ENCODE assay signal across 8 cellular contexts in the genomic region with DNA sequence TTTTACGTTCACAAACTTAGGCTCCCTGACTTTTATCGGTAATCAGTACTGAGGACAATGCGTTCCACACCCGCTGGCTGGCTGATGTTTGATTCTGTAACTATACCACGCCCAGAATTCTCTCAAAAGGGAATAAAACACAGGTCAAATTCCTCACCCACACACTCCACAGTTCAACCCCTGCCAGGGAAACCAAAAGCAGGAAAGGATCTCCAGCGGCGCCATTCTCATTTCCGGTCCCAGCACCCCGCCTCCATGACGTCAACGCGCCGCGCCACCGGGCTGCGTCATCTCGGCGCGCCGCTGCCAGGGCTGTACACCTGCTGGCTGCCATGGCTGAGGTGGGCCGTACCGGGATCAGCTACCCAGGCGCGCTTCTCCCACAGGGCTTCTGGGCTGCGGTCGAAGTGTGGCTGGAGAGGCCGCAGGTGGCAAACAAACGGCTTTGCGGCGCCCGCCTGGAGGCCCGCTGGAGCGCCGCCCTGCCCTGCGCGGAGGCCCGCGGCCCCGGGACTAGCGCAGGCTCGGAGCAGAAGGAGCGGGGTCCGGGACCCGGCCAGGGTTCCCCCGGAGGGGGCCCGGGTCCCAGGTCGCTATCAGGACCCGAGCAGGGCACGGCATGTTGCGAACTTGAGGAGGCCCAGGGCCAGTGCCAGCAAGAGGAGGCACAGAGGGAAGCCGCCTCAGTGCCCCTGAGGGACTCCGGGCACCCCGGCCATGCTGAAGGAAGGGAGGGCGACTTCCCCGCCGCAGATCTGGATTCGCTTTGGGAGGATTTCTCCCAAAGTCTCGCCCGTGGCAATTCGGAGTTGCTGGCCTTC. TPM values are rescaled to one million over a fixed set of nuclear protein-coding genes. Genes with fewer than 3 reads are reported as not detected.
DNase-seq lines count a peak whose midpoint lies in the region; ATAC-seq and TF ChIP-seq lines count a peak whose summit lies in the region.

Gene ACOX3, minus strand, starts transcription at position 233 of the 821 bp plus-strand sequence. CDS start 24,202 bp downstream, outside the sequence.
Gene TRMT44, plus strand, starts transcription at position 287 of the 821 bp plus-strand sequence. Its CDS starts 46 bp downstream, at position 333.

- H3K4me1 ChIP-seq in suprapubic skin = peaks cover 68% of the 10 kb centered on the region

- peak within 1 kb of the TSS; percentile 99 for H3K27ac Mint-ChIP-seq in HFFc6
- H3K27ac Mint-ChIP-seq in activated naive CD4-positive, alpha-beta T cell treated with anti-CD3 and anti-CD28 coated beads, Interleukin-2, amount 50 U/mL, for 72 hours = peak within 1 kb of the TSS; percentile 92 to 98

- H3K27me3 ChIP-seq in suprapubic skin = no peaks in the 10 kb centered on the region

- H3K27me3 Mint-ChIP-seq in HFFc6 (ENCODE audit: insufficient read depth) = no peaks in the 10 kb centered on the region

- no peaks in the 10 kb centered on the region for H3K9me3 ChIP-seq in suprapubic skin

- H3K4me3 ChIP-seq in GM08714 (ENCODE audit: low read length) (peak within 1 kb of the TSS; percentile 93), suprapubic skin (peak within 1 kb of the TSS; percentile 94)

- no peak for TF ChIP-seq EP300 in suprapubic skin (IDR thresholded peaks at IDR 0.05)

- TF ChIP-seq CTCF in HFFc6 (IDR thresholded peaks at IDR 0.05) (no peak), suprapubic skin (IDR thresholded peaks at IDR 0.05) (no peak)

- peak; percentile 93 to 96 for ATAC-seq in activated naive CD4-positive, alpha-beta T cell treated with anti-CD3 and anti-CD28 coated beads, Interleukin-2, amount 50 U/mL, for 72 hours

- H3K36me3 ChIP-seq in suprapubic skin = no peaks in the 10 kb centered on the region

- peak in 1 of 2 donors; percentile 54 for TF ChIP-seq POLR2A in suprapubic skin (IDR thresholded peaks at IDR 0.05)

- peaks cover 9% of the 10 kb centered on the region for H3K36me3 Mint-ChIP-seq in HFFc6 (ENCODE audit: low read depth)
- peaks cover 9 to 19% of the 10 kb centered on the region in 2 donors for H3K36me3 Mint-ChIP-seq in activated naive CD4-positive, alpha-beta T cell treated with anti-CD3 and anti-CD28 coated beads, Interleukin-2, amount 50 U/mL, for 72 hours

- H3K27ac ChIP-seq in suprapubic skin = peak within 1 kb of the TSS; percentile 94

- DNase-seq in HFFc6 (peak; percentile 83), NCI-H1048 (lab: John Stamatoyannopoulos, UW) (peak; percentile 58), SKM-1 treated with dmso at 0.1 percent for 144 hours (lab: John Stamatoyannopoulos, UW; ENCODE audit: unreplicated experiment) (peak; percentile 84), globus pallidus (ENCODE audit: low spot score) (peak; percentile 83), occipital lobe (lab: John Stamatoyannopoulos, UW) (peak; percentile 85), suprapubic skin (ENCODE audit: low spot score in 2 of 2) (peak; percentile 92 to 95)
- DNase-seq in activated naive CD4-positive, alpha-beta T cell treated with anti-CD3 and anti-CD28 coated beads, Interleukin-2, amount 50 U/mL, for 72 hours (ENCODE audit: low spot score in 2 of 2) = peak; percentile 97 to 99

- 0% methylated on average over 20 of the region's 60 CpGs for WGBS in suprapubic skin

- H3K4me3 Mint-ChIP-seq in HFFc6 = peak within 1 kb of the TSS; percentile 98

- H3K4me1 Mint-ChIP-seq in HFFc6 (ENCODE audit: low read depth) = peaks cover 62% of the 10 kb centered on the region

- peaks cover 5% of the 10 kb centered on the region; the same call in 1 of the 2 replicates for H3K9me3 Mint-ChIP-seq in HFFc6
- H3K9me3 Mint-ChIP-seq in activated naive CD4-positive, alpha-beta T cell treated with anti-CD3 and anti-CD28 coated beads, Interleukin-2, amount 50 U/mL, for 72 hours = no peaks in the 10 kb centered on the region

RNA-seq across cellular contexts. Expression of gene ACOX3, which starts in this region (rescaled TPM):
- total RNA-seq in HFFc6 (2021; fragmentation: NEBNext Ultra II Directional; extraction: Animal tissue kit (Norgen Biotek cat#: 25700)) = 10 to 100 TPM; 18.6 to 23.2 (median 19.9) TPM
- 10 to 100 TPM; 22.1 to 29.2 TPM for total RNA-seq in activated naive CD4-positive, alpha-beta T cell treated with anti-CD3 and anti-CD28 coated beads, Interleukin-2, amount 50 U/mL, for 72 hours
- total RNA-seq in occipital lobe (34.9 TPM), suprapubic skin (10 to 100 TPM; 33.9 to 73.5 (median 54.3) TPM)

RNA-seq across cellular contexts. Expression of gene TRMT44, which starts in this region (rescaled TPM):
- total RNA-seq in HFFc6 (2021; fragmentation: NEBNext Ultra II Directional; extraction: Animal tissue kit (Norgen Biotek cat#: 25700)) = 10 to 100 TPM in 3 of 6 experiments, 1 to 10 TPM in 3; 8.8 to 10.7 (median 10.0) TPM
- total RNA-seq in activated naive CD4-positive, alpha-beta T cell treated with anti-CD3 and anti-CD28 coated beads, Interleukin-2, amount 50 U/mL, for 72 hours = 10 to 100 TPM; 19.9 to 24.8 TPM
- total RNA-seq in occipital lobe = 18.9 TPM
- 10 to 100 TPM; 30.8 to 60.0 (median 46.1) TPM for total RNA-seq in suprapubic skin

Comparison
In these comparisons a context has a peak if more than half of its experiments do, and no peak if none do; other contexts are left out.
1. Peak in every context shown above with its lines: DNase-seq, ATAC-seq, H3K4me3 ChIP-seq and H3K27ac ChIP-seq.